22 cellular contexts compared by ENCODE assay signal in the genomic region with DNA sequence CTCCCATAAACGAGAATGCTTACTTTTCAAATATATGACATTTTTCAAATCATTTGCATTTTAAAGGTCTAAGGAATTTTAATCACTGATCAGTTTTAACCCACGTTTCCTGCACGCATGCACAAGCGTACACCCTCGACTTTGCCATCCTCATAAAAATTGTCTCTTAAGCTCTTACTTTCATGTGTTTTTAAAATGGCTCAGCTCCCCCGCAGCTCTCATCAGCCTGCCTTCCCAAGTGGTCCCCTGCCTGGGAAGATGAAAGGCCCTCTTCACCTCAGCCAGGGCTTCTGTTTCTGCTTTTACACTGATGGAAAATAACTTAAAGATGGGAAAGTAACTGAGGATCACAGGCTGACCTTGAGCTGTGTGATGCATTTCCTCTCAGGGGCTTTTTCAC.
"Had no signal": no experiment of that assay in that cellular context is flagged by ENCODE, and none has a peak within 500 bp of the region (broad histone marks: within the 10 kb centered on the region; RNA-seq: fewer than 3 reads in every experiment).

No MANE protein-coding gene starts in this region.

- H3K79me2 ChIP-seq: parathyroid adenoma had no signal

- DNase-seq: activated CD4-positive, alpha-beta T cell treated with anti-CD3 and anti-CD28 coated beads for 48 hours; activated CD8-positive, alpha-beta memory T cell treated with anti-CD3 and anti-CD28 coated beads, Interleukin-2, amount 10 ng/mL, durations not matched to agents 7 days and 5 days; activated CD8-positive, alpha-beta T cell treated with anti-CD3 and anti-CD28 coated beads for 36 hours; activated naive CD4-positive, alpha-beta T cell; activated T-cell treated with anti-CD3 and anti-CD28 coated beads, Interleukin-2, amount 50 U/mL, for 48 hours; anterior cingulate cortex; cerebellar nuclear complex; colonic mucosa; effector memory CD4-positive, alpha-beta T cell; mammary epithelial cell; naive B cell; nephron progenitor cell; psoas muscle; right cardiac atrium; stimulated activated CD4-positive, alpha-beta T cell treated with anti-CD3 and anti-CD28 coated beads, Interleukin-2, amount 100 ng/mL, for 48 hours; stimulated activated naive CD4-positive, alpha-beta T cell treated with Interleukin-2 at 50 U/mL for 16 hours; SW 1271; T-helper 9 cell had no signal

- ATAC-seq: activated CD8-positive, alpha-beta memory T cell treated with anti-CD3 and anti-CD28 coated beads, Interleukin-2, amount 10 ng/mL, durations not matched to agents 7 days and 5 days; activated CD8-positive, alpha-beta T cell treated with anti-CD3 and anti-CD28 coated beads for 36 hours; activated naive CD4-positive, alpha-beta T cell treated with anti-CD3 and anti-CD28 coated beads, Interleukin-2, amount 50 U/mL, for 72 hours; psoas muscle; right cardiac atrium had no signal

- H3K4me1 ChIP-seq: colonic mucosa, parathyroid adenoma, psoas muscle, tibial nerve had no signal

- H3K27ac ChIP-seq: colonic mucosa, parathyroid adenoma, psoas muscle, tibial nerve, VCaP had no signal

- H3K9me3 ChIP-seq: colonic mucosa, psoas muscle, tibial nerve had no signal

- H3K27me3 ChIP-seq: colonic mucosa, tibial nerve had no signal

- H2AFZ ChIP-seq: parathyroid adenoma had no signal

- H3K4me3 ChIP-seq: colonic mucosa, psoas muscle, tibial nerve had no signal

- H3K36me3 ChIP-seq: colonic mucosa, tibial nerve had no signal

- H3K9ac ChIP-seq: parathyroid adenoma had no signal
